ENCODE assay signal across 17 cellular contexts in genomic region chr16:10536814-10537389, GRCh38. TPM values are rescaled to one million over a fixed set of nuclear protein-coding genes. Genes with fewer than 3 reads are reported as not detected.
DNase-seq lines count a peak whose midpoint lies in the region; ATAC-seq and TF ChIP-seq lines count a peak whose summit lies in the region.
"Had no signal": no experiment of that assay in that cellular context is flagged by ENCODE, and none has a peak within 500 bp of the region (broad histone marks: within the 10 kb centered on the region; RNA-seq: fewer than 3 reads in every experiment).

No MANE protein-coding gene starts in this region.

- POLR2A ChIA-PET in PC-9 (lab: Charles Lee; ENCODE audit: unreplicated experiment), result no interaction called here

- no peaks in the 10 kb centered on the region for H4K20me1 ChIP-seq in PC-9 (ENCODE audit: insufficient read depth)

- no peaks in the 10 kb centered on the region for H3K27me3 ChIP-seq in left ventricle myocardium inferior (ENCODE audit: low read depth)
- no peaks in the 10 kb centered on the region for H3K27me3 ChIP-seq in heart right ventricle
- no peaks in the 10 kb centered on the region for H3K27me3 ChIP-seq in PC-9 (ENCODE audit: insufficient read depth, low read depth)
- H3K27me3 ChIP-seq in HAP-1 (ENCODE audit: low read depth), result no peaks in the 10 kb centered on the region

- no peaks in the 10 kb centered on the region for H3K9me2 ChIP-seq in PC-9 (ENCODE audit: insufficient read depth)

- TF ChIP-seq CTCF in left ventricle myocardium inferior (IDR thresholded peaks at IDR 0.05; ENCODE audit: borderline replicate concordance) (no peak), heart right ventricle (IDR thresholded peaks at IDR 0.05) (no peak), PC-9 (conservative IDR thresholded peaks at IDR 0.05) (no peak), nephron progenitor cell (IDR thresholded peaks at IDR 0.05) (no peak), GM13977 (IDR thresholded peaks at IDR 0.05; ENCODE audit: extremely low read depth, insufficient read depth, missing control alignments) (no peak)

- H3K36me3 ChIP-seq in left ventricle myocardium inferior (peaks cover 99% of the 10 kb centered on the region), heart right ventricle (peaks cover 0 to 100% (median 67%) of the 10 kb centered on the region in 9 donors), PC-9 (ENCODE audit: low read depth) (peaks cover 22% of the 10 kb centered on the region; the same call in 1 of the 2 replicates), HAP-1 (replicated peaks) (peaks cover 3% of the 10 kb centered on the region; the same call in 1 of the 2 replicates)

- H3K36me3 Mint-ChIP-seq in nephron progenitor cell (ENCODE audit: low read depth), result peaks cover 42% of the 10 kb centered on the region

- H3K4me1 Mint-ChIP-seq in nephron progenitor cell, result peaks cover 34% of the 10 kb centered on the region

- H3K4me3 Mint-ChIP-seq in nephron progenitor cell, result no peak overlapping the region

- no peaks in the 10 kb centered on the region for H3K9me3 ChIP-seq in left ventricle myocardium inferior (replicated peaks)
- no peaks in the 10 kb centered on the region for H3K9me3 ChIP-seq in heart right ventricle
- no peaks in the 10 kb centered on the region for H3K9me3 ChIP-seq in PC-9 (ENCODE audit: insufficient read depth, low read depth)
- no peaks in the 10 kb centered on the region for H3K9me3 ChIP-seq in HAP-1

- H3K27ac ChIP-seq in left ventricle myocardium inferior (replicated peaks) (peak overlapping the region; percentile 7), heart right ventricle (no peak overlapping the region), PC-9 (0 out of 2 replicates have a peak overlapping the region, but pooled peaks have one; percentile 13)
- H3K27ac ChIP-seq: C4-2B had no signal

- H3K79me2 ChIP-seq in PC-9 (ENCODE audit: low read depth), result peaks cover 17% of the 10 kb centered on the region; the same call in 1 of the 2 replicates

- DNase-seq in left ventricle myocardium inferior (no peak), heart right ventricle (no peak), PC-9 (no peak), nephron progenitor cell (no peak), HAP-1 (ENCODE audit: low spot score in 2 of 2) (no peak), GM13977 (ENCODE audit: low spot score) (no peak)
- DNase-seq in stimulated activated CD4-positive, alpha-beta T cell treated with anti-CD3 and anti-CD28 coated beads, Interleukin-2, amount 100 ng/mL, for 48 hours, result no peak
- DNase-seq: DMS53, H7, NCI-H146, NCI-H2081 treated with DMSO at 0.1 percent for 48 hours, NCI-H345, NCI-H526 treated with DMSO at 0.1 percent for 48 hours, RPMI8226 had no signal

- in situ Hi-C loops in HAP-1 (cut with MboI; ENCODE audit: low sequenced_read_pairs), result no loop called here
- in situ Hi-C loops in GM13977 (cut with MboI; ENCODE audit: low pct_unique_long_range_greater_than_20kb, low sequenced_read_pairs, unreplicated experiment), result no loop called here

- CTCF ChIA-PET in PC-9 (lab: Charles Lee), result no interaction called here

- WGBS in heart right ventricle, 2 donors, result 54 to 68% methylated on average over 5 of the region's 5 CpGs

- no peak overlapping the region for H2AFZ ChIP-seq in PC-9

- no peaks in the 10 kb centered on the region for H3K9me3 Mint-ChIP-seq in nephron progenitor cell

- H3K4me3 ChIP-seq in left ventricle myocardium inferior (no peak overlapping the region), heart right ventricle (no peak overlapping the region), PC-9 (no peak overlapping the region), HAP-1 (no peak overlapping the region)

- BruUV-seq in PC-9 (replicated peaks; lab: Mats Ljungman, UMichigan), result no TSS peak

- peaks cover 3% of the 10 kb centered on the region for H3K27me3 Mint-ChIP-seq in nephron progenitor cell (ENCODE audit: low read depth, poor library complexity)

- H3K4me1 ChIP-seq in left ventricle myocardium inferior, result peaks cover 24% of the 10 kb centered on the region
- peaks cover 0 to 14% (median 0%) of the 10 kb centered on the region in 9 donors for H3K4me1 ChIP-seq in heart right ventricle
- H3K4me1 ChIP-seq in PC-9 (replicated peaks; ENCODE audit: insufficient read depth), result peaks cover 81% of the 10 kb centered on the region
- no peaks in the 10 kb centered on the region for H3K4me1 ChIP-seq in HAP-1

- no peak overlapping the region for H3K4me2 ChIP-seq in PC-9

- peak overlapping the region; percentile 69 for H3K27ac Mint-ChIP-seq in nephron progenitor cell

- H3F3A ChIP-seq in PC-9 (ENCODE audit: insufficient read depth, low read depth), result peaks cover 38% of the 10 kb centered on the region

- intact Hi-C loops in left ventricle myocardium inferior (cut with micrococcal nuclease), result no loop called here
- intact Hi-C loops in heart right ventricle (cut with DNase I), result no loop called here
- intact Hi-C loops in PC-9 (cut with micrococcal nuclease; ENCODE audit: unreplicated experiment), result no loop called here

- ATAC-seq in heart right ventricle, result no peak
- ATAC-seq in esophagus mucosa, result peak; percentile 86

RNA-seq across cellular contexts. Expression of gene EMP2, which starts 43.5 kb away (rescaled TPM):
- total RNA-seq in left ventricle myocardium inferior, result 60.5 TPM
- 100 to 1,000 TPM in 1 of 10 donors, 10 to 100 TPM in 9; 44.6 to 108 (median 62.0) TPM for total RNA-seq in heart right ventricle
- polyA plus RNA-seq in heart right ventricle, result 10 to 100 TPM; 36.1 to 40.9 TPM
- 82.5 and 137 TPM in 2 replicates for total RNA-seq in PC-9 (2021)
- total RNA-seq in esophagus mucosa, result 208 TPM
- total RNA-seq: OCI-LY7 had no signal

Comparison
In these comparisons a context has a peak if more than half of its experiments do, and no peak if none do; other contexts are left out.
1. H3K27ac ChIP-seq: peak in left ventricle myocardium inferior (single experiment) and PC-9 (single experiment); none in heart right ventricle (0 of 10).